ENCODE assay signal across 18 cellular contexts in genomic region chr19:31529121-31529520, GRCh38.
"Had no signal": no experiment of that assay in that cellular context is flagged by ENCODE, and none has a peak within 500 bp of the region (broad histone marks: within the 10 kb centered on the region; RNA-seq: fewer than 3 reads in every experiment).

No MANE protein-coding gene starts in this region.

- H3K9me3 ChIP-seq: colonic mucosa, testis had no signal

- H3K4me1 ChIP-seq: colonic mucosa, esophagus squamous epithelium, spleen, testis, transverse colon had no signal

- DNase-seq: colonic mucosa; dermis blood vessel endothelial cell; effector CD4-positive, alpha-beta T cell; esophagus squamous epithelium; left colon; mucosa of descending colon; naive thymus-derived CD8-positive, alpha-beta T cell; posterior cingulate gyrus; spleen; stimulated activated CD4-positive, alpha-beta T cell treated with anti-CD3 and anti-CD28 coated beads, Interleukin-15, amount 100 ng/mL, for 24 hours; stimulated activated CD4-positive, alpha-beta T cell treated with anti-CD3 and anti-CD28 coated beads, Interleukin-2, amount 100 ng/mL, for 24 hours; stimulated activated CD4-positive, alpha-beta T cell treated with anti-CD3 and anti-CD28 coated beads, Interleukin-4, amount 100 ng/mL, for 4 hours; stimulated activated naive B cell treated with anti-CD40 and anti-IgM and Interleukin-4, amounts not matched to agents 10 μg/mL and 1 μg/mL and 100 μg/mL, for 72 hours; stimulated activated naive CD8-positive, alpha-beta T cell treated with anti-CD3 and anti-CD28 coated beads, Interleukin-15, amount 100 ng/mL, for 72 hours; testis; transverse colon had no signal

- H3K36me3 ChIP-seq: colonic mucosa, esophagus squamous epithelium, neutrophil, spleen had no signal

- H3K27me3 Mint-ChIP-seq: stimulated activated naive B cell treated with anti-CD40 and anti-IgM and Interleukin-4, amounts not matched to agents 10 μg/mL and 1 μg/mL and 100 μg/mL, for 72 hours had no signal

- H3K4me3 Mint-ChIP-seq: naive thymus-derived CD8-positive, alpha-beta T cell; stimulated activated naive B cell treated with anti-CD40 and anti-IgM and Interleukin-4, amounts not matched to agents 10 μg/mL and 1 μg/mL and 100 μg/mL, for 72 hours; stimulated activated naive CD8-positive, alpha-beta T cell treated with anti-CD3 and anti-CD28 coated beads, Interleukin-15, amount 100 ng/mL, for 72 hours had no signal

- H3K27ac ChIP-seq: colonic mucosa, epithelial cell of prostate, esophagus squamous epithelium, neutrophil, spleen, testis, transverse colon had no signal

- H3K27ac Mint-ChIP-seq: naive thymus-derived CD8-positive, alpha-beta T cell; stimulated activated naive B cell treated with anti-CD40 and anti-IgM and Interleukin-4, amounts not matched to agents 10 μg/mL and 1 μg/mL and 100 μg/mL, for 72 hours; stimulated activated naive CD8-positive, alpha-beta T cell treated with anti-CD3 and anti-CD28 coated beads, Interleukin-15, amount 100 ng/mL, for 72 hours had no signal

- H3K27me3 ChIP-seq: colonic mucosa, esophagus squamous epithelium, neutrophil, spleen, testis, transverse colon had no signal

- H3K4me3 ChIP-seq: colonic mucosa, esophagus squamous epithelium, mucosa of descending colon, spleen, testis, transverse colon had no signal

- H3K4me1 Mint-ChIP-seq: naive thymus-derived CD8-positive, alpha-beta T cell; stimulated activated naive B cell treated with anti-CD40 and anti-IgM and Interleukin-4, amounts not matched to agents 10 μg/mL and 1 μg/mL and 100 μg/mL, for 72 hours; stimulated activated naive CD8-positive, alpha-beta T cell treated with anti-CD3 and anti-CD28 coated beads, Interleukin-15, amount 100 ng/mL, for 72 hours had no signal
